Comparison of ENCODE assay signal across 9 cellular contexts in genomic region chrX:139692506-139692849, GRCh38. TPM values are rescaled to one million over a fixed set of nuclear protein-coding genes. Genes with fewer than 3 reads are reported as not detected.
A peak's percentile ranks its signal among the peaks of the same experiment; 100 is the strongest.
DNase-seq lines count a peak whose midpoint lies in the region; ATAC-seq and TF ChIP-seq lines count a peak whose summit lies in the region.
"Had no signal": no experiment of that assay in that cellular context is flagged by ENCODE, and none has a peak within 500 bp of the region (broad histone marks: within the 10 kb centered on the region; RNA-seq: fewer than 3 reads in every experiment).

No MANE protein-coding gene starts in this region.

- no peak overlapping the region for H2AFZ ChIP-seq in smooth muscle cell (ENCODE audit: low read depth)

- no peak for DNase-seq in ascending aorta (ENCODE audit: low spot score in 2 of 2)
- peak; percentile 15 for DNase-seq in iPS-NIHi7 (ENCODE audit: extremely low spot score)
- no peak for DNase-seq in smooth muscle cell (lab: John Stamatoyannopoulos, UW; ENCODE audit: unreplicated experiment)
- DNase-seq in NAMALWA (ENCODE audit: low spot score), result no peak
- DNase-seq in GM19240 (ENCODE audit: insufficient read length, low spot score), result no peak
- no peak for DNase-seq in ecto neural progenitor cell (ENCODE audit: low spot score)

- ATAC-seq in GM21723 (IDR thresholded peaks at IDR 0.05; ENCODE audit: unreplicated experiment) (peak; percentile 50), HG02571 (IDR thresholded peaks at IDR 0.05; ENCODE audit: unreplicated experiment) (no peak)

- no peaks in the 10 kb centered on the region for H3K79me2 ChIP-seq in smooth muscle cell (ENCODE audit: low read depth)

- intact Hi-C loops in ascending aorta (cut with DNase I), result no loop called here

- H3K27ac ChIP-seq in ascending aorta (no peak overlapping the region), smooth muscle cell (ENCODE audit: low read depth) (no peak overlapping the region)

- no peaks in the 10 kb centered on the region for H3K4me1 ChIP-seq in ascending aorta
- H3K4me1 ChIP-seq in smooth muscle cell (ENCODE audit: low read depth), result no peaks in the 10 kb centered on the region

- H3K9ac ChIP-seq in smooth muscle cell (ENCODE audit: low read depth), result no peak overlapping the region

- H3K4me3 ChIP-seq in ascending aorta, result peak overlapping the region; percentile 44 to 63
- H3K4me3 ChIP-seq in smooth muscle cell, result peak overlapping the region; percentile 34

- peak overlapping the region; percentile 81 for H3K4me2 ChIP-seq in smooth muscle cell

- H3K36me3 ChIP-seq in ascending aorta (no peaks in the 10 kb centered on the region), smooth muscle cell (ENCODE audit: low read depth) (no peaks in the 10 kb centered on the region)

- no peaks in the 10 kb centered on the region for H3K27me3 ChIP-seq in ascending aorta
- H3K27me3 ChIP-seq in smooth muscle cell (ENCODE audit: low read depth), result peaks cover 31% of the 10 kb centered on the region

- WGBS in smooth muscle cell (ENCODE audit: low lambda C conversion rate), result 56% methylated on average over 11 of the region's 11 CpGs

- no peaks in the 10 kb centered on the region for H3K9me3 ChIP-seq in ascending aorta
- H3K9me3 ChIP-seq in smooth muscle cell (replicated peaks; ENCODE audit: low read depth), result no peaks in the 10 kb centered on the region

- H4K20me1 ChIP-seq in smooth muscle cell (ENCODE audit: low read depth), result no peaks in the 10 kb centered on the region

- no peaks in the 10 kb centered on the region for H3F3A ChIP-seq in smooth muscle cell (ENCODE audit: low read depth)

- TF ChIP-seq CTCF in ascending aorta (IDR thresholded peaks at IDR 0.05), result no peak
- TF ChIP-seq CTCF in smooth muscle cell (IDR thresholded peaks at IDR 0.05; ENCODE audit: borderline replicate concordance, insufficient read depth, poor library complexity, severe bottlenecking), result no peak

RNA-seq across cellular contexts. Expression of gene MCF2, which starts 15.5 kb away (rescaled TPM):
- total RNA-seq in ascending aorta (not detected), smooth muscle cell (0.18 and 0.22 TPM in 2 replicates)
- polyA plus RNA-seq in smooth muscle cell, result not detected in 2 replicates
- total RNA-seq: RPMI7951 had no signal
